In genomic region chrX:68461541-68461940, GRCh38 we compare ENCODE assay signal across 22 cellular contexts. TPM values are rescaled to one million over a fixed set of nuclear protein-coding genes. Genes with fewer than 3 reads are reported as not detected.
"Had no signal": no experiment of that assay in that cellular context is flagged by ENCODE, and none has a peak within 500 bp of the region (broad histone marks: within the 10 kb centered on the region; RNA-seq: fewer than 3 reads in every experiment).

No MANE protein-coding gene starts in this region.

- H3K27ac ChIP-seq: heart left ventricle, pancreas, prostate gland, tibial nerve had no signal

- ATAC-seq: activated CD8-positive, alpha-beta T cell treated with anti-CD3 and anti-CD28 coated beads for 36 hours; activated T-cell treated with anti-CD3 and anti-CD28 coated beads, Interleukin-2, amount 50 U/mL, for 4 hours; activated T-helper 17 cell treated with anti-CD3 and anti-CD28 coated beads, Interleukin-2, amount 50 U/mL, for 72 hours; esophagus mucosa; naive thymus-derived CD8-positive, alpha-beta T cell; pancreas had no signal

- H3K4me3 ChIP-seq: heart left ventricle, pancreas, prostate gland, tibial nerve had no signal

- DNase-seq: activated B cell treated with CpG ODN at 0.5 μM for 24 hours; activated CD4-positive, alpha-beta T cell treated with anti-CD3 and anti-CD28 coated beads, Interleukin-2, amount 50 U/mL, for 1 hour; activated CD8-positive, alpha-beta T cell treated with anti-CD3 and anti-CD28 coated beads for 36 hours; activated gamma-delta T cell treated with Interleukin-2 at 50 U/mL for 16 hours; activated naive CD4-positive, alpha-beta T cell treated with anti-CD3 and anti-CD28 coated beads, Interleukin-2, amount 50 U/mL, for 16 hours; activated T-cell treated with anti-CD3 and anti-CD28 coated beads, Interleukin-2, amount 50 U/mL, for 4 hours; amniotic stem cell; central memory CD4-positive, alpha-beta T cell; heart left ventricle; hypothalamus; immature natural killer cell; naive thymus-derived CD8-positive, alpha-beta T cell; nucleus accumbens; pancreas; retina; stimulated activated CD4-positive, alpha-beta T cell treated with anti-CD3 and anti-CD28 coated beads, Interleukin-15, amount 100 ng/mL, for 24 hours; stimulated activated CD4-positive, alpha-beta T cell treated with anti-CD3 and anti-CD28 coated beads, Interleukin-2, amount 100 ng/mL, for 24 hours; stimulated activated naive CD4-positive, alpha-beta T cell treated with Interleukin-2 at 50 U/mL for 16 hours had no signal

- H3K27me3 ChIP-seq: tibial nerve had no signal

- H3K36me3 ChIP-seq: heart left ventricle, pancreas, prostate gland, tibial nerve had no signal

- H3K4me1 ChIP-seq: pancreas, prostate gland, tibial nerve had no signal

- H3K9me3 ChIP-seq: heart left ventricle, pancreas, prostate gland, tibial nerve had no signal

RNA-seq across cellular contexts. Expression of gene OPHN1, which starts 28.2 kb away (rescaled TPM):
- polyA plus RNA-seq: naive thymus-derived CD8-positive, alpha-beta T cell had no signal
